14 cellular contexts compared by ENCODE assay signal in the genomic region with DNA sequence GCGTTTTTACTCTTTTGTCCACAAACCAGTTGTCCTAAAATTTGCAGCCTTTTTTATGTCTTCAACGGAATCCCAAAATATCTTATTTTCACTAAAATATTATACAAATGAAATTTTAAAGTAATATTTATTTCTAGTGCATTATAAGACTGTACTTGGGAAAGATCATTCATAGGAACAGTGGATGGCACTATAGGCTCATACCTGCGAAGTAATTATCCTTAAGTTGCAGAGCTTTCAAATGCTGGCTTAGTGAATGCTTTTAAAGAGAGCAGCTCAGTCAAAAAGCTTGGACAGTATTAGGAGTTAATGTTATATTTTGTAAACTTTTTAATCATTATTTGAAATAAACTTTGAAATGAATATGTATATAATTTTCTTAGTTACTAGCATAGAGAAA.
DNase-seq lines count a peak whose midpoint lies in the region; ATAC-seq, FAIRE-seq and TF ChIP-seq lines count a peak whose summit lies in the region.
"Had no signal": no experiment of that assay in that cellular context is flagged by ENCODE, and none has a peak within 500 bp of the region (broad histone marks: within the 10 kb centered on the region; RNA-seq: fewer than 3 reads in every experiment).

No MANE protein-coding gene starts in this region.

- H3K4ac ChIP-seq in IMR-90 (ENCODE audit: low read depth, low read length): no peak overlapping the region

- H3K36me3 Mint-ChIP-seq in activated naive CD4-positive, alpha-beta T cell treated with anti-CD3 and anti-CD28 coated beads, Interleukin-2, amount 50 U/mL, for 72 hours: peaks cover 0 to 5% of the 10 kb centered on the region in 2 donors

- H4K91ac ChIP-seq in IMR-90 (ENCODE audit: insufficient read depth, low read depth, low read length): no peak overlapping the region

- intact Hi-C loops in IMR-90 (cut with micrococcal nuclease) (loop anchor here (1.0 kb wide), 1 partner anchor 800 kb away; no protein-coding TSS in a partner anchor), posterior cingulate gyrus (cut with DNase I) (no loop called here)

- H3K18ac ChIP-seq in IMR-90 (ENCODE audit: low read depth, low read length): no peak overlapping the region

- H2BK20ac ChIP-seq in IMR-90 (ENCODE audit: low read depth, low read length): no peak overlapping the region

- H4K8ac ChIP-seq in IMR-90 (ENCODE audit: low read depth in 2 of 2, low read length in 2 of 2): no peak overlapping the region

- no peak overlapping the region for H3K23ac ChIP-seq in IMR-90 (ENCODE audit: low read depth, low read length)

- TF ChIP-seq CTCF in AG10803 (conservative IDR thresholded peaks at IDR 0.05; ENCODE audit: low read length): peak; percentile 34
- TF ChIP-seq CTCF in IMR-90 (conservative IDR thresholded peaks at IDR 0.05; ENCODE audit: low read depth, low read length): peak; percentile 39
- TF ChIP-seq CTCF in bronchial epithelial cell (IDR thresholded peaks at IDR 0.05; ENCODE audit: insufficient read depth, low read length, severe bottlenecking): peak; percentile 4

- POLR2A ChIA-PET in IMR-90 (lab: Charles Lee; ENCODE audit: unreplicated experiment): no interaction called here

- CTCF ChIA-PET in IMR-90 (lab: Yijun Ruan, JAX): interaction anchor here (1.4 kb wide), 1 partner anchor 10 kb away, joined by 3 read pairs; no protein-coding TSS in a partner anchor

- no peak overlapping the region for H3K4me3 ChIP-seq in AG10803 (ENCODE audit: low read length)
- H3K4me3 ChIP-seq in IMR-90 (ENCODE audit: insufficient read depth, low read depth, low read length): no peak overlapping the region
- H3K4me3 ChIP-seq in bronchial epithelial cell (ENCODE audit: low read depth, low read length): no peak overlapping the region

- no peak for ATAC-seq in IMR-90 (ENCODE audit: low read depth)
- ATAC-seq in activated naive CD4-positive, alpha-beta T cell treated with anti-CD3 and anti-CD28 coated beads, Interleukin-2, amount 50 U/mL, for 72 hours: no peak
- ATAC-seq: T-helper 17 cell had no signal

- no peak overlapping the region for H3K9ac ChIP-seq in IMR-90 (ENCODE audit: low read depth, low read length)

- no CpG with 5 or more reads among the region's 3 CpGs for WGBS in IMR-90 (ENCODE audit: extremely low coverage in 2 of 2, insufficient read length in 1 of 2), 2 experiments

- BruUV-seq in IMR-90 (replicated peaks; lab: Mats Ljungman, UMichigan): no TSS peak

- TF ChIP-seq POLR2A in IMR-90 (IDR thresholded peaks at IDR 0.05; ENCODE audit: low read depth, low read length): no peak

- H2AK5ac ChIP-seq in IMR-90 (ENCODE audit: low read depth, low read length): no peak overlapping the region

- H3K9me3 ChIP-seq in IMR-90 (ENCODE audit: control insufficient read depth, insufficient read depth, low read length): no peaks in the 10 kb centered on the region

- no peaks in the 10 kb centered on the region for H3K9me3 Mint-ChIP-seq in activated naive CD4-positive, alpha-beta T cell treated with anti-CD3 and anti-CD28 coated beads, Interleukin-2, amount 50 U/mL, for 72 hours

- no peak overlapping the region for H3K14ac ChIP-seq in IMR-90 (replicated peaks; ENCODE audit: low read depth, low read length)

- H3K27me3 ChIP-seq in IMR-90 (ENCODE audit: control insufficient read depth, insufficient read depth, low read length) (no peaks in the 10 kb centered on the region), bronchial epithelial cell (ENCODE audit: control insufficient read depth, insufficient read depth, low read length) (no peaks in the 10 kb centered on the region)

- H4K20me1 ChIP-seq in IMR-90 (ENCODE audit: insufficient read depth, low read length): no peaks in the 10 kb centered on the region

- H3K79me1 ChIP-seq in IMR-90 (ENCODE audit: low read depth in 1 of 2, low read length in 2 of 2): no peaks in the 10 kb centered on the region

- H3K27ac Mint-ChIP-seq in activated naive CD4-positive, alpha-beta T cell treated with anti-CD3 and anti-CD28 coated beads, Interleukin-2, amount 50 U/mL, for 72 hours: no peak overlapping the region
- H3K27ac Mint-ChIP-seq: T-helper 17 cell had no signal

- H3K9me1 ChIP-seq in IMR-90 (ENCODE audit: insufficient read depth, low read length): 0 out of 2 replicates have a peak, but pooled peaks cover 3% of the 10 kb centered on the region

- H3K4me2 ChIP-seq in IMR-90 (ENCODE audit: low read depth, low read length): no peak overlapping the region

- H4K5ac ChIP-seq in IMR-90 (ENCODE audit: low read depth, low read length): no peak overlapping the region

- H2BK5ac ChIP-seq in IMR-90 (ENCODE audit: low read depth, low read length, poor library complexity, severe bottlenecking): no peak overlapping the region

- no peak for FAIRE-seq in bronchial epithelial cell (lab: Jason Lieb, UNC)

- no peak overlapping the region for H3K56ac ChIP-seq in IMR-90 (ENCODE audit: extremely low read depth, insufficient read depth, low read length)

- H3K36me3 ChIP-seq in IMR-90 (ENCODE audit: control insufficient read depth, insufficient read depth, low read length): no peaks in the 10 kb centered on the region
- H3K36me3 ChIP-seq in bronchial epithelial cell (ENCODE audit: control insufficient read depth, insufficient read depth, low read length): no peaks in the 10 kb centered on the region

- H3K27ac ChIP-seq in IMR-90 (ENCODE audit: insufficient read depth, low read length): no peak overlapping the region

- H2AFZ ChIP-seq in IMR-90 (replicated peaks; ENCODE audit: low read length, poor library complexity): no peak overlapping the region

- peak; percentile 36 for DNase-seq in AG10803 (ENCODE audit: low read depth)
- peak; percentile 44 for DNase-seq in IMR-90
- DNase-seq in bronchial epithelial cell (ENCODE audit: low read depth): peak; percentile 18
- DNase-seq in left kidney (ENCODE audit: low read depth, low spot score): peak; percentile 53
- DNase-seq in activated naive CD4-positive, alpha-beta T cell treated with anti-CD3 and anti-CD28 coated beads, Interleukin-2, amount 50 U/mL, for 72 hours (ENCODE audit: low spot score in 2 of 2): no peak
- DNase-seq in stimulated activated CD8-positive, alpha-beta memory T cell treated with anti-CD3 and anti-CD28 coated beads, Interleukin-4, amount 100 ng/mL, for 48 hours: no peak
- DNase-seq in posterior cingulate gyrus: no peak
- no peak for DNase-seq in cortex of kidney (lab: John Stamatoyannopoulos, UW)
- DNase-seq: amygdala, DND-41, foreskin melanocyte, KG1, NCI-H82, T-helper 17 cell had no signal

- TF ChIP-seq RAD21 in IMR-90 (IDR thresholded peaks at IDR 0.05; ENCODE audit: low read length): peak; percentile 51

- dilution Hi-C loops in IMR-90 (cut with HindIII; ENCODE audit: low sequenced_read_pairs, unreplicated experiment): no loop called here

- no peak overlapping the region for H2BK15ac ChIP-seq in IMR-90 (ENCODE audit: low read depth, low read length)

- no peaks in the 10 kb centered on the region; the same call in 1 of the 2 replicates for H3K4me1 ChIP-seq in IMR-90 (ENCODE audit: control insufficient read depth, insufficient read depth, low read length)

- in situ Hi-C loops in IMR-90 (cut with MboI; ENCODE audit: low sequenced_read_pairs): no loop called here

- H2AK9ac ChIP-seq in IMR-90 (replicated peaks; ENCODE audit: low read depth, low read length, poor library complexity): no peak overlapping the region

- H2BK120ac ChIP-seq in IMR-90 (ENCODE audit: low read depth, low read length): no peak overlapping the region

TF ChIP-seq in IMR-90, 13 proteins besides CTCF, POLR2A, EP300 and RAD21:
- TF ChIP-seq MAFK (IDR thresholded peaks at IDR 0.05; ENCODE audit: low read depth, low read length) (no peak), SMC3 (IDR thresholded peaks at IDR 0.05; ENCODE audit: low read depth, low read length) (0 out of 2 replicates have a peak, but pooled peaks have one; percentile 20)

Comparison
In these comparisons a context has a peak if more than half of its experiments do, and no peak if none do; other contexts are left out.
1. DNase-seq: peak in AG10803 (single experiment), IMR-90 (single experiment), bronchial epithelial cell (single experiment) and left kidney (single experiment); none in activated naive CD4-positive, alpha-beta T cell treated with anti-CD3 and anti-CD28 coated beads, Interleukin-2, amount 50 U/mL, for 72 hours (0 of 2), stimulated activated CD8-positive, alpha-beta memory T cell treated with anti-CD3 and anti-CD28 coated beads, Interleukin-4, amount 100 ng/mL, for 48 hours (single experiment), posterior cingulate gyrus (0 of 10) and cortex of kidney (single experiment).
2. Peak in every context shown above with its lines, with median percentiles within 50 percentile points of each other: CTCF ChIP-seq.